Comparison of ENCODE assay signal across 27 cellular contexts in genomic region chr5:160961030-160961429, GRCh38.
DNase-seq lines count a peak whose midpoint lies in the region; ATAC-seq and TF ChIP-seq lines count a peak whose summit lies in the region.
"Had no signal": no experiment of that assay in that cellular context is flagged by ENCODE, and none has a peak within 500 bp of the region (broad histone marks: within the 10 kb centered on the region; RNA-seq: fewer than 3 reads in every experiment).

No MANE protein-coding gene starts in this region.

- H3K36me3 ChIP-seq in RWPE2 (ENCODE audit: low read depth) (no peaks in the 10 kb centered on the region), ascending aorta (no peaks in the 10 kb centered on the region)
- H3K36me3 ChIP-seq: gastroesophageal sphincter had no signal

- TF ChIP-seq CTCF in RWPE2 (IDR thresholded peaks at IDR 0.05; ENCODE audit: poor library complexity, severe bottlenecking) (no peak), ascending aorta (IDR thresholded peaks at IDR 0.05) (no peak)

- DNase-seq in RWPE2 (ENCODE audit: low spot score): no peak
- peak; percentile 25 for DNase-seq in left kidney (ENCODE audit: low read depth, low spot score)
- no peak for DNase-seq in dermis blood vessel endothelial cell
- no peak for DNase-seq in NCI-H1092 treated with DMSO at 0.1 percent for 48 hours (lab: John Stamatoyannopoulos, UW)
- no peak for DNase-seq in ascending aorta (ENCODE audit: low spot score in 2 of 2)
- DNase-seq: activated CD4-positive, alpha-beta T cell treated with anti-CD3 and anti-CD28 coated beads, Interleukin-2, amount 50 U/mL, for 48 hours; activated CD4-positive, CD25-positive, alpha-beta regulatory T cell treated with anti-CD3 and anti-CD28 coated beads, Interleukin-2, amount 50 U/mL, for 72 hours; activated naive CD4-positive, alpha-beta T cell treated with Interleukin-2 at 50 U/mL for 16 hours; activated T-cell treated with anti-CD3 and anti-CD28 coated beads, Interleukin-2, amount 50 U/mL, for 48 hours; CD8-positive, alpha-beta T cell; hippocampal formation; KG1; left cardiac atrium; MM.1S; NCI-H1417 treated with DMSO at 0.1 percent for 48 hours; NCI-H226; NCI-H526 treated with DMSO at 0.1 percent for 48 hours; SHP77; stimulated activated CD4-positive, alpha-beta T cell treated with anti-CD3 and anti-CD28 coated beads, Interleukin-15, amount 100 ng/mL, for 24 hours had no signal

- H3K4me1 ChIP-seq in RWPE2 (ENCODE audit: insufficient read depth, poor library complexity, severe bottlenecking): peaks cover 31% of the 10 kb centered on the region
- H3K4me1 ChIP-seq in ascending aorta: no peaks in the 10 kb centered on the region
- H3K4me1 ChIP-seq: gastroesophageal sphincter had no signal

- no peaks in the 10 kb centered on the region for H3K27me3 ChIP-seq in RWPE2 (ENCODE audit: insufficient read depth, poor library complexity, severe bottlenecking)
- H3K27me3 ChIP-seq in ascending aorta: no peaks in the 10 kb centered on the region
- H3K27me3 ChIP-seq: gastroesophageal sphincter had no signal

- intact Hi-C loops in ascending aorta (cut with DNase I): no loop called here

- H3K4me3 ChIP-seq in RWPE2 (ENCODE audit: severe bottlenecking): no peak overlapping the region
- H3K4me3 ChIP-seq in ascending aorta: no peak overlapping the region
- H3K4me3 ChIP-seq: gastroesophageal sphincter had no signal

- ATAC-seq in GM18907 (IDR thresholded peaks at IDR 0.05; ENCODE audit: unreplicated experiment) (peak; percentile 54), GM21786 (IDR thresholded peaks at IDR 0.05; ENCODE audit: unreplicated experiment) (peak; percentile 35), RWPE2 (ENCODE audit: low read depth) (no peak), HG03039 (IDR thresholded peaks at IDR 0.05; ENCODE audit: unreplicated experiment) (no peak)
- ATAC-seq: CD8-positive, alpha-beta T cell; gastroesophageal sphincter; left cardiac atrium; natural killer cell treated with Interleukin-12 subunit alpha and Interleukin-12 subunit beta and Interleukin-15 and Interleukin-18, amount 100 ng/mL, for 72 hours; Panc1; stimulated activated effector memory CD8-positive, alpha-beta T cell treated with anti-CD3 and anti-CD28 coated beads, Interleukin-12 subunit alpha, Interleukin-12 subunit beta, amount 100 ng/mL, for 72 hours had no signal

- H3K9me3 ChIP-seq in RWPE2 (ENCODE audit: severe bottlenecking): no peaks in the 10 kb centered on the region
- no peaks in the 10 kb centered on the region for H3K9me3 ChIP-seq in ascending aorta
- H3K9me3 ChIP-seq: gastroesophageal sphincter had no signal

- H3K27ac ChIP-seq in RWPE2 (ENCODE audit: poor library complexity, severe bottlenecking) (peak overlapping the region; percentile 79), ascending aorta (no peak overlapping the region)
- H3K27ac ChIP-seq: gastroesophageal sphincter, HL-60 had no signal

Comparison
In these comparisons a context has a peak if more than half of its experiments do, and no peak if none do; other contexts are left out.
1. ATAC-seq: peak in GM18907 (single experiment) and GM21786 (single experiment); none in RWPE2 (single experiment) and HG03039 (single experiment).